In genomic region chr17:17032131-17032692, GRCh38 we compare ENCODE assay signal across 1 cellular context.
TF ChIP-seq lines count a peak whose summit lies in the region.

No MANE protein-coding gene starts in this region.

TF ChIP-seq in HepG2, 621 proteins besides CTCF, POLR2A, EP300 and RAD21 (continued from another document and continues in another):
- TF ChIP-seq IKZF5 (CRISPR knock-in tag; IDR thresholded peaks at IDR 0.05) (0 out of 2 replicates have a peak, but pooled peaks have one; percentile 61), ZBTB40 (IDR thresholded peaks at IDR 0.05) (no peak), ZBTB40 (CRISPR knock-in tag; IDR thresholded peaks at IDR 0.05) (peak; percentile 73), ZNF772 (CRISPR knock-in tag; IDR thresholded peaks at IDR 0.05) (0 out of 2 replicates have a peak, but pooled peaks have one; percentile 48), PATZ1 (CRISPR knock-in tag; IDR thresholded peaks at IDR 0.05) (peak; percentile 73; the same call in 1 of the 2 replicates), ELF3 (CRISPR knock-in tag; IDR thresholded peaks at IDR 0.05) (peak; percentile 27; the same call in 1 of the 2 replicates), IKZF4 (CRISPR knock-in tag; IDR thresholded peaks at IDR 0.05; ENCODE audit: borderline replicate concordance, low read depth, not compliant biosample characterization) (peak; percentile 36), MEIS1 (CRISPR knock-in tag; IDR thresholded peaks at IDR 0.05; ENCODE audit: borderline replicate concordance) (0 out of 2 replicates have a peak, but pooled peaks have one; percentile 55), MXD4 (CRISPR knock-in tag; IDR thresholded peaks at IDR 0.05) (peak; percentile 55; the same call in 1 of the 2 replicates), HNRNPL (IDR thresholded peaks at IDR 0.05; ENCODE audit: low read depth, low read length) (peak; percentile 65; the same call in 1 of the 2 replicates), HOXA3 (CRISPR knock-in tag; IDR thresholded peaks at IDR 0.05) (peak; percentile 33; the same call in 1 of the 2 replicates), GMEB1 (CRISPR knock-in tag; IDR thresholded peaks at IDR 0.05; ENCODE audit: borderline replicate concordance) (peak; percentile 7; the same call in 1 of the 2 replicates), ZNF224 (CRISPR knock-in tag; IDR thresholded peaks at IDR 0.05) (no peak), ZNF317 (CRISPR knock-in tag; IDR thresholded peaks at IDR 0.05) (0 out of 2 replicates have a peak, but pooled peaks have one; percentile 36), HNRNPH1 (optimal IDR thresholded peaks at IDR 0.05; ENCODE audit: low read depth, low read length) (no peak), ARNT2 (CRISPR knock-in tag; IDR thresholded peaks at IDR 0.05; ENCODE audit: low read depth) (0 out of 2 replicates have a peak, but pooled peaks have one; percentile 38), ZNF350 (CRISPR knock-in tag; IDR thresholded peaks at IDR 0.05; ENCODE audit: borderline replicate concordance, low read depth) (peak; percentile 63; the same call in 1 of the 2 replicates), MTA1 (CRISPR knock-in tag; IDR thresholded peaks at IDR 0.05; ENCODE audit: borderline replicate concordance) (peak; percentile 84; the same call in 1 of the 2 replicates), CBX5 (CRISPR knock-in tag; IDR thresholded peaks at IDR 0.05; ENCODE audit: borderline replicate concordance) (0 out of 2 replicates have a peak, but pooled peaks have one; percentile 56), EED (CRISPR knock-in tag; IDR thresholded peaks at IDR 0.05) (0 out of 2 replicates have a peak, but pooled peaks have one; percentile 29), ZSCAN31 (CRISPR knock-in tag; IDR thresholded peaks at IDR 0.05; ENCODE audit: low read depth) (0 out of 2 replicates have a peak, but pooled peaks have one; percentile 29), GABPA (IDR thresholded peaks at IDR 0.05; ENCODE audit: low read depth, low read length) (no peak), GABPA (CRISPR knock-in tag; IDR thresholded peaks at IDR 0.05; ENCODE audit: low read depth) (peak; percentile 47), ZNF703 (CRISPR knock-in tag; IDR thresholded peaks at IDR 0.05; ENCODE audit: borderline replicate concordance) (no peak), IRF2 (CRISPR knock-in tag; IDR thresholded peaks at IDR 0.05) (0 out of 2 replicates have a peak, but pooled peaks have one; percentile 25), TBX2 (CRISPR knock-in tag; IDR thresholded peaks at IDR 0.05; ENCODE audit: borderline replicate concordance) (peak; percentile 63), ZNF329 (CRISPR knock-in tag; IDR thresholded peaks at IDR 0.05; ENCODE audit: low read depth) (0 out of 2 replicates have a peak, but pooled peaks have one; percentile 35), ZNF18 (CRISPR knock-in tag; IDR thresholded peaks at IDR 0.05; ENCODE audit: insufficient replicate concordance) (peak; percentile 60), ZNF34 (CRISPR knock-in tag; IDR thresholded peaks at IDR 0.05; ENCODE audit: borderline replicate concordance) (0 out of 2 replicates have a peak, but pooled peaks have one; percentile 46), BCL6 (CRISPR knock-in tag; IDR thresholded peaks at IDR 0.05) (no peak)
- TF ChIP-seq, protein P1, sequence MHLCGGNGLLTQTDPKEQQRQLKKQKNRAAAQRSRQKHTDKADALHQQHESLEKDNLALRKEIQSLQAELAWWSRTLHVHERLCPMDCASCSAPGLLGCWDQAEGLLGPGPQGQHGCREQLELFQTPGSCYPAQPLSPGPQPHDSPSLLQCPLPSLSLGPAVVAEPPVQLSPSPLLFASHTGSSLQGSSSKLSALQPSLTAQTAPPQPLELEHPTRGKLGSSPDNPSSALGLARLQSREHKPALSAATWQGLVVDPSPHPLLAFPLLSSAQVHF (CRISPR knock-in tag; IDR thresholded peaks at IDR 0.05) = no peak
- TF ChIP-seq, protein P2, sequence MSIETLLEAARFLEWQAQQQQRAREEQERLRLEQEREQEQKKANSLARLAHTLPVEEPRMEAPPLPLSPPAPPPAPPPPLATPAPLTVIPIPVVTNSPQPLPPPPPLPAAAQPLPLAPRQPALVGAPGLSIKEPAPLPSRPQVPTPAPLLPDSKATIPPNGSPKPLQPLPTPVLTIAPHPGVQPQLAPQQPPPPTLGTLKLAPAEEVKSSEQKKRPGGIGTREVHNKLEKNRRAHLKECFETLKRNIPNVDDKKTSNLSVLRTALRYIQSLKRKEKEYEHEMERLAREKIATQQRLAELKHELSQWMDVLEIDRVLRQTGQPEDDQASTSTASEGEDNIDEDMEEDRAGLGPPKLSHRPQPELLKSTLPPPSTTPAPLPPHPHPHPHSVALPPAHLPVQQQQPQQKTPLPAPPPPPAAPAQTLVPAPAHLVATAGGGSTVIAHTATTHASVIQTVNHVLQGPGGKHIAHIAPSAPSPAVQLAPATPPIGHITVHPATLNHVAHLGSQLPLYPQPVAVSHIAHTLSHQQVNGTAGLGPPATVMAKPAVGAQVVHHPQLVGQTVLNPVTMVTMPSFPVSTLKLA (IDR thresholded peaks at IDR 0.05) = no peak
- TF ChIP-seq, protein P3, sequence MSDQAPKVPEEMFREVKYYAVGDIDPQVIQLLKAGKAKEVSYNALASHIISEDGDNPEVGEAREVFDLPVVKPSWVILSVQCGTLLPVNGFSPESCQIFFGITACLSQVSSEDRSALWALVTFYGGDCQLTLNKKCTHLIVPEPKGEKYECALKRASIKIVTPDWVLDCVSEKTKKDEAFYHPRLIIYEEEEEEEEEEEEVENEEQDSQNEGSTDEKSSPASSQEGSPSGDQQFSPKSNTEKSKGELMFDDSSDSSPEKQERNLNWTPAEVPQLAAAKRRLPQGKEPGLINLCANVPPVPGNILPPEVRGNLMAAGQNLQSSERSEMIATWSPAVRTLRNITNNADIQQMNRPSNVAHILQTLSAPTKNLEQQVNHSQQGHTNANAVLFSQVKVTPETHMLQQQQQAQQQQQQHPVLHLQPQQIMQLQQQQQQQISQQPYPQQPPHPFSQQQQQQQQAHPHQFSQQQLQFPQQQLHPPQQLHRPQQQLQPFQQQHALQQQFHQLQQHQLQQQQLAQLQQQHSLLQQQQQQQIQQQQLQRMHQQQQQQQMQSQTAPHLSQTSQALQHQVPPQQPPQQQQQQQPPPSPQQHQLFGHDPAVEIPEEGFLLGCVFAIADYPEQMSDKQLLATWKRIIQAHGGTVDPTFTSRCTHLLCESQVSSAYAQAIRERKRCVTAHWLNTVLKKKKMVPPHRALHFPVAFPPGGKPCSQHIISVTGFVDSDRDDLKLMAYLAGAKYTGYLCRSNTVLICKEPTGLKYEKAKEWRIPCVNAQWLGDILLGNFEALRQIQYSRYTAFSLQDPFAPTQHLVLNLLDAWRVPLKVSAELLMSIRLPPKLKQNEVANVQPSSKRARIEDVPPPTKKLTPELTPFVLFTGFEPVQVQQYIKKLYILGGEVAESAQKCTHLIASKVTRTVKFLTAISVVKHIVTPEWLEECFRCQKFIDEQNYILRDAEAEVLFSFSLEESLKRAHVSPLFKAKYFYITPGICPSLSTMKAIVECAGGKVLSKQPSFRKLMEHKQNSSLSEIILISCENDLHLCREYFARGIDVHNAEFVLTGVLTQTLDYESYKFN (CRISPR knock-in tag; conservative IDR thresholded peaks at IDR 0.05) = peak; percentile 67
